In the genomic region with DNA sequence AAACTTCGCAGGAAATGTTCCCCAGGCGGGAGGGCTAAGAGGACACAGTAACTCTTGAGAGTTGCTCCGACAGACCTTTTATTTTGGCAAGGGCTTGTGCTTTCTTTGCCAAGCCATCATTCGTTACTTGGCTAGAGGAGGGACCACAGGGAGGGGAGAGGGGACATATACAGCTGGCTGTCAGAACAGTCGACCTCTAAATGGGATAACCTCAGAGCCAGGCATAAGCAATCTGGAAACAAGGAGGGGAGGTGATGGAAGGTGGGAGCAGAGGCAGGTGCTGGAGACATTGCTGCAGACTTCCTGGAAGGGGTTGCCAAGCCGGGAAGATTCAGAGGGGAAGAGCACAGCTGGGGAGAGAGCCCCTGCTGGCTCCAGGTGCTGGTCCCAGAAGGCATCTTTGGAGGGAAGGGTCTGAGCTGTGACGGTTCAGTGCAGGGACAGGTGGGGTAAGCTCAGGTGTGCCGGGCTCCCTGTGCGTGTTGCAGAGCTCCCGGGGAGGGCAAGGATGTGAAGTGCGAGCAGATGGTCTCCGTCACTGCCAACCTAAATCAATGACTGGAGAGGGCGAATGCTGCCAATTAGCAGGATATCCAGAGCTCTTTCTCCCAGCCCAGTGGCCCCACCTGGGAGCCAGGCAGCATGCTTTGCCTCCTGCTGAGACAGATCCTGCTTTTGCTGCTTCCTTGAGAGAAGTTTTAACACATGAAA, we compare ENCODE assay signal across 13 cellular contexts. TPM values are rescaled to one million over a fixed set of nuclear protein-coding genes. Genes with fewer than 3 reads are reported as not detected.
A peak's percentile ranks its signal among the peaks of the same experiment; 100 is the strongest.
DNase-seq lines count a peak whose midpoint lies in the region; ATAC-seq, FAIRE-seq and TF ChIP-seq lines count a peak whose summit lies in the region.
"Had no signal": no experiment of that assay in that cellular context is flagged by ENCODE, and none has a peak within 500 bp of the region (broad histone marks: within the 10 kb centered on the region; RNA-seq: fewer than 3 reads in every experiment).

No MANE protein-coding gene starts in this region.

- WGBS in heart left ventricle, 4 donors: 29 to 34% (median 31%) methylated on average over 12 to 13 of the region's 13 CpGs

- peaks cover 39 to 99% (median 87%) of the 10 kb centered on the region in 4 donors for H3K4me1 Mint-ChIP-seq in CD4-positive, CD25-positive, alpha-beta regulatory T cell

- H3K27me3 Mint-ChIP-seq in CD4-positive, CD25-positive, alpha-beta regulatory T cell: no peaks in the 10 kb centered on the region
- H3K27me3 Mint-ChIP-seq: activated naive CD4-positive, alpha-beta T cell treated with anti-CD3 and anti-CD28 coated beads, Interleukin-2, amount 10 ng/mL, durations not matched to agents 7 days and 5 days had no signal

- H3K4me3 Mint-ChIP-seq in CD4-positive, CD25-positive, alpha-beta regulatory T cell: peak overlapping the region in 2 of 4 donors; percentile 40 to 68
- H3K4me3 Mint-ChIP-seq: activated naive CD4-positive, alpha-beta T cell treated with anti-CD3 and anti-CD28 coated beads, Interleukin-2, amount 10 ng/mL, durations not matched to agents 7 days and 5 days had no signal

- ATAC-seq in CD4-positive, CD25-positive, alpha-beta regulatory T cell (ENCODE audit: low read depth in 2 of 2): no peak
- peak; percentile 50 to 88 (median 82) for ATAC-seq in heart left ventricle

- no peak for FAIRE-seq in GM12892 (lab: Jason Lieb, UNC)

- no peaks in the 10 kb centered on the region for H3K9me3 ChIP-seq in CD4-positive, CD25-positive, alpha-beta regulatory T cell (ENCODE audit: control insufficient read depth in 2 of 2, low read length in 2 of 2)
- H3K9me3 ChIP-seq in heart left ventricle: no peaks in the 10 kb centered on the region

- H3K27ac ChIP-seq in CD4-positive, CD25-positive, alpha-beta regulatory T cell (ENCODE audit: insufficient read depth, low read length, poor library complexity, severe bottlenecking): no peak overlapping the region
- peak overlapping the region in 2 of 12 donors; percentile 43 to 47 for H3K27ac ChIP-seq in heart left ventricle
- H3K27ac ChIP-seq: RWPE1 had no signal

- H3K27me3 ChIP-seq in CD4-positive, CD25-positive, alpha-beta regulatory T cell (ENCODE audit: control insufficient read depth, insufficient read depth, low read length): no peaks in the 10 kb centered on the region
- H3K27me3 ChIP-seq in heart left ventricle: no peaks in the 10 kb centered on the region

- peaks cover 0 to 3% (median 0%) of the 10 kb centered on the region in 7 donors for H3K9me3 Mint-ChIP-seq in CD4-positive, CD25-positive, alpha-beta regulatory T cell

- H3K27ac Mint-ChIP-seq in CD4-positive, CD25-positive, alpha-beta regulatory T cell: peak overlapping the region; percentile 70 to 98 (median 80)
- H3K27ac Mint-ChIP-seq: activated naive CD4-positive, alpha-beta T cell treated with anti-CD3 and anti-CD28 coated beads, Interleukin-2, amount 10 ng/mL, durations not matched to agents 7 days and 5 days; progenitor cell of endocrine pancreas had no signal

- no peak for TF ChIP-seq CTCF in heart left ventricle (IDR thresholded peaks at IDR 0.05)

- peaks cover 85% of the 10 kb centered on the region for H3K4me1 ChIP-seq in CD4-positive, CD25-positive, alpha-beta regulatory T cell (ENCODE audit: control insufficient read depth, insufficient read depth, low read length, poor library complexity, severe bottlenecking)
- peaks cover 0 to 70% (median 23%) of the 10 kb centered on the region in 12 donors for H3K4me1 ChIP-seq in heart left ventricle

- TF ChIP-seq POLR2A in heart left ventricle (IDR thresholded peaks at IDR 0.05) (no peak), GM12892 (IDR thresholded peaks at IDR 0.05; ENCODE audit: low read depth, low read length) (no peak)

- DNase-seq in CD4-positive, CD25-positive, alpha-beta regulatory T cell: no peak
- DNase-seq in NCI-H1092 (lab: John Stamatoyannopoulos, UW) (peak; percentile 78), NCI-H345 (lab: John Stamatoyannopoulos, UW) (peak; percentile 97), heart left ventricle (peak in 3 of 5 donors; percentile 41 to 58 (median 47)), ureter (ENCODE audit: low spot score) (no peak), NOMO-1 treated with dmso at 0.1 percent for 144 hours (lab: John Stamatoyannopoulos, UW; ENCODE audit: unreplicated experiment) (no peak), GM12892 (ENCODE audit: insufficient read length) (no peak)
- DNase-seq in activated CD8-positive, alpha-beta memory T cell treated with anti-CD3 and anti-CD28 coated beads, Interleukin-2, amount 50 U/mL, for 4 hours: no peak
- DNase-seq: activated naive CD4-positive, alpha-beta T cell treated with anti-CD3 and anti-CD28 coated beads, Interleukin-2, amount 10 ng/mL, durations not matched to agents 7 days and 5 days; cerebellar nuclear complex; stimulated activated CD4-positive, alpha-beta T cell treated with anti-CD3 and anti-CD28 coated beads, Interleukin-1b, Interleukin-23, amount 100 ng/mL, for 48 hours had no signal

- peak overlapping the region; percentile 2 for H3K4me3 ChIP-seq in CD4-positive, CD25-positive, alpha-beta regulatory T cell (ENCODE audit: low read depth, low read length)
- no peak overlapping the region for H3K4me3 ChIP-seq in heart left ventricle

- intact Hi-C loops in heart left ventricle (cut with DNase I): no loop called here

- peaks cover 30% of the 10 kb centered on the region for H3K36me3 Mint-ChIP-seq in CD4-positive, CD25-positive, alpha-beta regulatory T cell

- peaks cover 9% of the 10 kb centered on the region for H3K36me3 ChIP-seq in CD4-positive, CD25-positive, alpha-beta regulatory T cell (ENCODE audit: control insufficient read depth, insufficient read depth, low read length)
- H3K36me3 ChIP-seq in heart left ventricle: no peaks in the 10 kb centered on the region

RNA-seq across cellular contexts. Expression of gene CHST11, which starts 50.1 kb away (rescaled TPM):
- total RNA-seq in CD4-positive, CD25-positive, alpha-beta regulatory T cell: 192 TPM
- 100 to 1,000 TPM in 2 of 4 donors, 10 to 100 TPM in 2; 70.2 to 114 (median 99.5) TPM for polyA plus RNA-seq in CD4-positive, CD25-positive, alpha-beta regulatory T cell
- total RNA-seq in heart left ventricle (10 to 100 TPM in 3 of 9 donors, 1 to 10 TPM in 6; 2.3 to 16.9 (median 4.4) TPM), ureter (10.8 TPM)
- 1 to 10 TPM; 1.1 to 1.8 TPM for polyA plus RNA-seq in heart left ventricle
- polyA plus RNA-seq in GM12892 (2012; ENCODE audit: missing spikeins): 13.1 TPM

Comparison
In these comparisons a context has a peak if more than half of its experiments do, and no peak if none do; other contexts are left out.
1. ATAC-seq: peak in heart left ventricle (4 of 4); none in CD4-positive, CD25-positive, alpha-beta regulatory T cell (0 of 2).
2. DNase-seq: peak in NCI-H1092 (single experiment), NCI-H345 (single experiment) and heart left ventricle (3 of 5); none in CD4-positive, CD25-positive, alpha-beta regulatory T cell (0 of 3), ureter (single experiment), activated CD8-positive, alpha-beta memory T cell treated with anti-CD3 and anti-CD28 coated beads, Interleukin-2, amount 50 U/mL, for 4 hours (single experiment), NOMO-1 treated with dmso at 0.1 percent for 144 hours (single experiment) and GM12892 (single experiment).
3. RNA of gene CHST11, which starts 50.1 kb away (total RNA-seq): 192 TPM in CD4-positive, CD25-positive, alpha-beta regulatory T cell (single experiment); 10.8 TPM in ureter (single experiment) and 2.3 to 16.9 TPM in heart left ventricle; every median in the first group is over 10 times any median in the second.